ENCODE assay signal across 22 cellular contexts in genomic region chr18:46734981-46735380, GRCh38. TPM values are rescaled to one million over a fixed set of nuclear protein-coding genes. Genes with fewer than 3 reads are reported as not detected.
"Had no signal": no experiment of that assay in that cellular context is flagged by ENCODE, and none has a peak within 500 bp of the region (broad histone marks: within the 10 kb centered on the region; RNA-seq: fewer than 3 reads in every experiment).

No MANE protein-coding gene starts in this region.

- H3K36me3 Mint-ChIP-seq: immature natural killer cell had no signal

- DNase-seq: dermis blood vessel endothelial cell; effector CD4-positive, alpha-beta T cell; effector memory CD4-positive, alpha-beta T cell; foreskin keratinocyte; heart left ventricle; hypothalamus; immature natural killer cell; islet precursor cell; kidney; kidney glomerular epithelial cell; left colon; left lung; left ventricle myocardium superior; lower lobe of right lung; mesenchymal stem cell; midbrain had no signal

- ATAC-seq: foreskin keratinocyte, gastroesophageal sphincter, heart left ventricle, left colon, left lung, left ventricle myocardium superior, lower lobe of right lung had no signal

- H3K9me3 Mint-ChIP-seq: immature natural killer cell had no signal

- H3K4me1 Mint-ChIP-seq: immature natural killer cell had no signal

- H3K27ac Mint-ChIP-seq: immature natural killer cell had no signal

- H3K4me3 Mint-ChIP-seq: immature natural killer cell had no signal

RNA-seq across cellular contexts. Expression of gene ST8SIA5, which starts 21.9 kb away (rescaled TPM):
- total RNA-seq: dermis blood vessel endothelial cell, epithelial cell of proximal tubule, fibroblast of villous mesenchyme, foreskin keratinocyte, hepatocyte, lower leg skin, lower lobe of right lung, lung microvascular endothelial cell had no signal
